Comparison of ENCODE assay signal across 25 cellular contexts in genomic region chr11:34425360-34425759, GRCh38. TPM values are rescaled to one million over a fixed set of nuclear protein-coding genes. Genes with fewer than 3 reads are reported as not detected.
DNase-seq lines count a peak whose midpoint lies in the region; ATAC-seq and TF ChIP-seq lines count a peak whose summit lies in the region.
"Had no signal": no experiment of that assay in that cellular context is flagged by ENCODE, and none has a peak within 500 bp of the region (broad histone marks: within the 10 kb centered on the region; RNA-seq: fewer than 3 reads in every experiment).

No MANE protein-coding gene starts in this region.

- no peak for TF ChIP-seq CTCF in NB4 (IDR thresholded peaks at IDR 0.05; ENCODE audit: low read depth, low read length)

- no peaks in the 10 kb centered on the region for H3K36me3 ChIP-seq in SK-N-MC (ENCODE audit: insufficient read depth, low read length)
- H3K36me3 ChIP-seq: BLaER1 had no signal

- DNase-seq in KBM-7 (peak; percentile 50), NB4 (ENCODE audit: low read depth) (peak; percentile 84), SK-N-MC (ENCODE audit: low read depth, low spot score) (no peak), cortex of kidney (lab: John Stamatoyannopoulos, UW) (no peak), cardiac septum (ENCODE audit: low spot score) (no peak)
- DNase-seq in stimulated activated CD4-positive, alpha-beta T cell treated with anti-CD3 and anti-CD28 coated beads, Interleukin-4, amount 100 ng/mL, for 4 hours = no peak
- DNase-seq: ACHN; Caco-2; CD4-positive, alpha-beta memory T cell; DMS 273 treated with DMSO at 0.1 percent for 48 hours; DMS79 treated with DMSO at 0.1 percent for 48 hours; Karpas-422; NCI-H1105; NCI-H146; NCI-H2029 treated with DMSO at 0.1 percent for 48 hours; NCI-H510A treated with DMSO at 0.1 percent for 48 hours; NCI-H774; NK-92 treated with Interleukin-12 subunit alpha and Interleukin-12 subunit beta, amount 100 ng/mL, for 24 hours; RPMI8226; SHP77 treated with DMSO at 0.1 percent for 48 hours; T-cell had no signal

- ATAC-seq in GM19467 (IDR thresholded peaks at IDR 0.05; ENCODE audit: unreplicated experiment) = no peak
- ATAC-seq: GM12878, HCT116, T-cell had no signal

- intact Hi-C loops in cardiac septum (cut with DNase I) = no loop called here

- H3K9me3 ChIP-seq in SK-N-MC (ENCODE audit: low read depth, low read length) = no peaks in the 10 kb centered on the region
- H3K9me3 ChIP-seq: BLaER1, Caco-2 had no signal

- in situ Hi-C loops in KBM-7 (cut with MboI; ENCODE audit: low pct_unique_long_range_greater_than_20kb, low sequenced_read_pairs) = no loop called here

- TF ChIP-seq POLR2A in NB4 (IDR thresholded peaks at IDR 0.05; ENCODE audit: extremely low read depth, insufficient read length) = no peak

- H3K27ac ChIP-seq in SK-N-MC = peak overlapping the region; percentile 99
- H3K27ac ChIP-seq: BLaER1 had no signal

- H3K4me3 ChIP-seq in NB4 (ENCODE audit: low read depth, low read length) (no peak overlapping the region), SK-N-MC (no peak overlapping the region)
- H3K4me3 ChIP-seq: BLaER1, GM12878 had no signal

- no peak overlapping the region for H3K9ac ChIP-seq in SK-N-MC (ENCODE audit: insufficient read length)
- H3K9ac ChIP-seq: BLaER1 had no signal

RNA-seq across cellular contexts. Expression of gene CAT, which starts 13.4 kb away (rescaled TPM):
- total RNA-seq in cardiac septum = 47.6 TPM

Comparison
In these comparisons a context has a peak if more than half of its experiments do, and no peak if none do; other contexts are left out.
1. DNase-seq: peak in KBM-7 (single experiment) and NB4 (single experiment); none in SK-N-MC (single experiment), stimulated activated CD4-positive, alpha-beta T cell treated with anti-CD3 and anti-CD28 coated beads, Interleukin-4, amount 100 ng/mL, for 4 hours (0 of 2), cortex of kidney (single experiment) and cardiac septum (single experiment).